ENCODE assay signal across 16 cellular contexts in genomic region chr20:32520927-32521203, GRCh38.
DNase-seq lines count a peak whose midpoint lies in the region; ATAC-seq and TF ChIP-seq lines count a peak whose summit lies in the region.
"Had no signal": no experiment of that assay in that cellular context is flagged by ENCODE, and none has a peak within 500 bp of the region (broad histone marks: within the 10 kb centered on the region; RNA-seq: fewer than 3 reads in every experiment).

No MANE protein-coding gene starts in this region.

- ATAC-seq in natural killer cell (no peak), HG02798 (IDR thresholded peaks at IDR 0.05; ENCODE audit: poor library complexity, unreplicated experiment) (no peak)
- ATAC-seq in natural killer cell treated with Interleukin-12 subunit alpha and Interleukin-12 subunit beta and Interleukin-15 and Interleukin-18, amount 100 ng/mL, for 72 hours: no peak
- no peak for ATAC-seq in stimulated activated effector memory CD8-positive, alpha-beta T cell treated with anti-CD3 and anti-CD28 coated beads, Interleukin-12 subunit alpha, Interleukin-12 subunit beta, amount 100 ng/mL, for 72 hours

- no peak for DNase-seq in natural killer cell
- no peak for DNase-seq in natural killer cell treated with Interleukin-12 subunit alpha and Interleukin-12 subunit beta and Interleukin-15 and Interleukin-18, amount 100 ng/mL, for 72 hours (ENCODE audit: low spot score)
- DNase-seq in LHCN-M2 (ENCODE audit: low read depth): peak; percentile 14
- no peak for DNase-seq in immature natural killer cell
- DNase-seq in stimulated activated effector memory CD8-positive, alpha-beta T cell treated with anti-CD3 and anti-CD28 coated beads, Interleukin-12 subunit alpha, Interleukin-12 subunit beta, amount 100 ng/mL, for 72 hours (ENCODE audit: low spot score in 2 of 2): no peak
- DNase-seq in NCI-H187 (lab: John Stamatoyannopoulos, UW): no peak
- no peak for DNase-seq in NCI-H1105 treated with DMSO at 0.1 percent for 48 hours (lab: John Stamatoyannopoulos, UW)
- DNase-seq: Caco-2, DMS153, GF-D8, NCI-H187 treated with DMSO at 0.1 percent for 48 hours, NCI-H2227 treated with DMSO at 0.1 percent for 48 hours, NCI-H510A treated with DMSO at 0.1 percent for 48 hours, NCI-H774, SHP77 had no signal

- no peaks in the 10 kb centered on the region for H3K9me3 Mint-ChIP-seq in natural killer cell
- no peaks in the 10 kb centered on the region for H3K9me3 Mint-ChIP-seq in natural killer cell treated with Interleukin-12 subunit alpha and Interleukin-12 subunit beta and Interleukin-15 and Interleukin-18, amount 100 ng/mL, for 72 hours
- H3K9me3 Mint-ChIP-seq in immature natural killer cell: no peaks in the 10 kb centered on the region
- H3K9me3 Mint-ChIP-seq in stimulated activated effector memory CD8-positive, alpha-beta T cell treated with anti-CD3 and anti-CD28 coated beads, Interleukin-12 subunit alpha, Interleukin-12 subunit beta, amount 100 ng/mL, for 72 hours: no peaks in the 10 kb centered on the region

- H3K4me3 Mint-ChIP-seq in natural killer cell: peak overlapping the region; percentile 10
- no peak overlapping the region for H3K4me3 Mint-ChIP-seq in natural killer cell treated with Interleukin-12 subunit alpha and Interleukin-12 subunit beta and Interleukin-15 and Interleukin-18, amount 100 ng/mL, for 72 hours
- H3K4me3 Mint-ChIP-seq in immature natural killer cell: no peak overlapping the region
- no peak overlapping the region for H3K4me3 Mint-ChIP-seq in stimulated activated effector memory CD8-positive, alpha-beta T cell treated with anti-CD3 and anti-CD28 coated beads, Interleukin-12 subunit alpha, Interleukin-12 subunit beta, amount 100 ng/mL, for 72 hours

- intact Hi-C loops in natural killer cell (cut with micrococcal nuclease): loop anchor here (1.0 kb wide), 1 partner anchor 132 kb away; no protein-coding TSS in a partner anchor

- H3K4me1 Mint-ChIP-seq in natural killer cell (peaks cover 51 to 55% of the 10 kb centered on the region in 2 donors), immature natural killer cell (peaks cover 61% of the 10 kb centered on the region in 2 donors)
- H3K4me1 Mint-ChIP-seq in natural killer cell treated with Interleukin-12 subunit alpha and Interleukin-12 subunit beta and Interleukin-15 and Interleukin-18, amount 100 ng/mL, for 72 hours (ENCODE audit: low read depth in 2 of 2): peaks cover 10 to 39% of the 10 kb centered on the region in 2 donors
- peaks cover 51% of the 10 kb centered on the region for H3K4me1 Mint-ChIP-seq in stimulated activated effector memory CD8-positive, alpha-beta T cell treated with anti-CD3 and anti-CD28 coated beads, Interleukin-12 subunit alpha, Interleukin-12 subunit beta, amount 100 ng/mL, for 72 hours

- TF ChIP-seq CTCF in natural killer cell (IDR thresholded peaks at IDR 0.05): no peak

- H3K27me3 Mint-ChIP-seq in natural killer cell (ENCODE audit: low read depth in 2 of 2) (no peaks in the 10 kb centered on the region), immature natural killer cell (ENCODE audit: low read depth in 3 of 3) (peaks cover 0 to 11% (median 9%) of the 10 kb centered on the region in 3 donors)
- no peaks in the 10 kb centered on the region for H3K27me3 Mint-ChIP-seq in natural killer cell treated with Interleukin-12 subunit alpha and Interleukin-12 subunit beta and Interleukin-15 and Interleukin-18, amount 100 ng/mL, for 72 hours

- H3K36me3 Mint-ChIP-seq in natural killer cell (peaks cover 5% of the 10 kb centered on the region), immature natural killer cell (peaks cover 0 to 11% (median 6%) of the 10 kb centered on the region in 3 donors)
- no peaks in the 10 kb centered on the region for H3K36me3 Mint-ChIP-seq in natural killer cell treated with Interleukin-12 subunit alpha and Interleukin-12 subunit beta and Interleukin-15 and Interleukin-18, amount 100 ng/mL, for 72 hours
- H3K36me3 Mint-ChIP-seq in stimulated activated effector memory CD8-positive, alpha-beta T cell treated with anti-CD3 and anti-CD28 coated beads, Interleukin-12 subunit alpha, Interleukin-12 subunit beta, amount 100 ng/mL, for 72 hours: peaks cover 27% of the 10 kb centered on the region

- H3K27ac Mint-ChIP-seq in natural killer cell (peak overlapping the region in 1 of 2 donors; percentile 20), immature natural killer cell (peak overlapping the region in 4 of 6 donors; percentile 56 to 80 (median 74))
- H3K27ac Mint-ChIP-seq in natural killer cell treated with Interleukin-12 subunit alpha and Interleukin-12 subunit beta and Interleukin-15 and Interleukin-18, amount 100 ng/mL, for 72 hours: peak overlapping the region in 1 of 2 donors; percentile 61
- H3K27ac Mint-ChIP-seq in stimulated activated effector memory CD8-positive, alpha-beta T cell treated with anti-CD3 and anti-CD28 coated beads, Interleukin-12 subunit alpha, Interleukin-12 subunit beta, amount 100 ng/mL, for 72 hours: peak overlapping the region; percentile 48
